25 cellular contexts compared by ENCODE assay signal in genomic region chr3:65532749-65533148, GRCh38.
"Had no signal": no experiment of that assay in that cellular context is flagged by ENCODE, and none has a peak within 500 bp of the region (broad histone marks: within the 10 kb centered on the region; RNA-seq: fewer than 3 reads in every experiment).

No MANE protein-coding gene starts in this region.

- ATAC-seq: effector memory CD8-positive, alpha-beta T cell; foreskin keratinocyte; gastrocnemius medialis; gastroesophageal sphincter had no signal

- DNase-seq: colonic mucosa; cortex of kidney; dorsolateral prefrontal cortex; effector CD4-positive, alpha-beta T cell; effector CD8-positive, alpha-beta T cell; effector memory CD4-positive, alpha-beta T cell; effector memory CD8-positive, alpha-beta T cell; endodermal cell; esophagus squamous epithelium; foreskin keratinocyte; foreskin melanocyte; gastrocnemius medialis; glutamatergic neuron; heart left ventricle; heart right ventricle had no signal

- H3K4me3 ChIP-seq: colonic mucosa, coronary artery, esophagus muscularis mucosa, esophagus squamous epithelium, gastrocnemius medialis, gastroesophageal sphincter, heart left ventricle, heart right ventricle, hepatocyte had no signal

- H3K27me3 ChIP-seq: colonic mucosa, dorsolateral prefrontal cortex, esophagus muscularis mucosa, esophagus squamous epithelium, foreskin keratinocyte, gastrocnemius medialis, gastroesophageal sphincter, heart left ventricle, heart right ventricle, hepatocyte had no signal

- H3K36me3 ChIP-seq: colonic mucosa, esophagus muscularis mucosa, esophagus squamous epithelium, gastrocnemius medialis, gastroesophageal sphincter, heart left ventricle, heart right ventricle had no signal

- H3K4me3 Mint-ChIP-seq: dendritic cell treated with granulocyte-macrophage colony-stimulating factor and Interleukin-4, amounts not matched to agents 40 ng/mL and 50 ng/mL, for 4 days; effector memory CD8-positive, alpha-beta T cell; endodermal cell had no signal

- H3K4me1 Mint-ChIP-seq: endodermal cell had no signal

- H3K27ac Mint-ChIP-seq: dendritic cell treated with granulocyte-macrophage colony-stimulating factor and Interleukin-4, amounts not matched to agents 40 ng/mL and 50 ng/mL, for 4 days; effector memory CD8-positive, alpha-beta T cell; endodermal cell had no signal

- H3K4me2 ChIP-seq: hepatocyte had no signal

- H3K9me3 Mint-ChIP-seq: dendritic cell treated with granulocyte-macrophage colony-stimulating factor and Interleukin-4, amounts not matched to agents 40 ng/mL and 50 ng/mL, for 4 days; endodermal cell had no signal

- H3K27me3 Mint-ChIP-seq: dendritic cell treated with granulocyte-macrophage colony-stimulating factor and Interleukin-4, amounts not matched to agents 40 ng/mL and 50 ng/mL, for 4 days; effector memory CD8-positive, alpha-beta T cell had no signal

- H3K9me3 ChIP-seq: colonic mucosa, esophagus muscularis mucosa, esophagus squamous epithelium, gastrocnemius medialis, gastroesophageal sphincter, heart left ventricle, heart right ventricle had no signal

- H3K4me1 ChIP-seq: colonic mucosa, esophagus squamous epithelium, foreskin keratinocyte had no signal

- H2AFZ ChIP-seq: hepatocyte had no signal

- FAIRE-seq: colon, endometrium, endothelial cell of umbilical vein, frontal cortex had no signal

- H3K27ac ChIP-seq: colonic mucosa, coronary artery, epithelial cell of prostate, esophagus muscularis mucosa, esophagus squamous epithelium, foreskin keratinocyte, gastrocnemius medialis, gastroesophageal sphincter, heart left ventricle, hepatocyte had no signal
